In genomic region chr4:95107635-95108034, GRCh38 we compare ENCODE assay signal across 19 cellular contexts.
DNase-seq lines count a peak whose midpoint lies in the region; ATAC-seq and TF ChIP-seq lines count a peak whose summit lies in the region.
"Had no signal": no experiment of that assay in that cellular context is flagged by ENCODE, and none has a peak within 500 bp of the region (broad histone marks: within the 10 kb centered on the region; RNA-seq: fewer than 3 reads in every experiment).

No MANE protein-coding gene starts in this region.

- TF ChIP-seq CTCF in cardiac fibroblast (IDR thresholded peaks at IDR 0.05; ENCODE audit: low read depth, low read length) = no peak

- intact Hi-C loops in activated CD4-positive, alpha-beta T cell treated with anti-CD3 and anti-CD28 coated beads for 36 hours (cut with DNase I, micrococcal nuclease) = no loop called here

- no peaks in the 10 kb centered on the region for H3K9me3 Mint-ChIP-seq in activated CD4-positive, alpha-beta T cell treated with anti-CD3 and anti-CD28 coated beads for 36 hours (ENCODE audit: low read depth)
- H3K9me3 Mint-ChIP-seq: activated B cell treated with CpG ODN at 0.5 μM for 24 hours; activated T-helper 2 cell treated with anti-CD3 and anti-CD28 coated beads, Interferon-gamma antibody, Interleukin-2, Interleukin-4, amounts not matched to agents 10 μg/mL and 5 μg/mL and 100 μg/mL, durations not matched to agents 14 hours and 24 hours and 36 hours had no signal

- H3K4me1 Mint-ChIP-seq in activated CD4-positive, alpha-beta T cell treated with anti-CD3 and anti-CD28 coated beads for 36 hours = no peaks in the 10 kb centered on the region
- H3K4me1 Mint-ChIP-seq: activated B cell treated with CpG ODN at 0.5 μM for 24 hours had no signal

- POLR2A ChIA-PET in activated CD4-positive, alpha-beta T cell treated with anti-CD3 and anti-CD28 coated beads for 36 hours (lab: Charles Lee) = no interaction called here

- H3K4me3 Mint-ChIP-seq in activated CD4-positive, alpha-beta T cell treated with anti-CD3 and anti-CD28 coated beads for 36 hours = no peak overlapping the region
- H3K4me3 Mint-ChIP-seq: activated B cell treated with CpG ODN at 0.5 μM for 24 hours had no signal

- H3K36me3 Mint-ChIP-seq in activated CD4-positive, alpha-beta T cell treated with anti-CD3 and anti-CD28 coated beads for 36 hours (ENCODE audit: low read depth) = no peaks in the 10 kb centered on the region

- DNase-seq in AG20443 (ENCODE audit: low spot score) (peak; percentile 18), M059J (ENCODE audit: low read depth) (peak; percentile 17), cardiac fibroblast (ENCODE audit: low read depth in 2 of 2) (peak; percentile 32 to 64), lung microvascular endothelial cell (ENCODE audit: low read depth in 2 of 2) (peak; percentile 23 to 42), NCI-H2081 (lab: John Stamatoyannopoulos, UW) (no peak)
- no peak for DNase-seq in activated CD8-positive, alpha-beta memory T cell treated with anti-CD3 and anti-CD28 coated beads, Interleukin-2, amount 50 U/mL, for 48 hours
- DNase-seq in activated CD4-positive, alpha-beta T cell treated with anti-CD3 and anti-CD28 coated beads for 36 hours = no peak
- DNase-seq: activated B cell treated with CpG ODN at 0.5 μM for 24 hours; NCI-H1048; NCI-H2171; Peyer's patch; stimulated activated CD4-positive, alpha-beta T cell treated with anti-CD3 and anti-CD28 coated beads, Interleukin-4, amount 100 ng/mL, for 4 hours; T-helper 1 cell had no signal

- no peak for ATAC-seq in activated CD4-positive, alpha-beta T cell treated with anti-CD3 and anti-CD28 coated beads for 36 hours
- no peak for ATAC-seq in HG03432 (IDR thresholded peaks at IDR 0.05; ENCODE audit: unreplicated experiment)

- H3K27me3 Mint-ChIP-seq in activated CD4-positive, alpha-beta T cell treated with anti-CD3 and anti-CD28 coated beads for 36 hours = peaks cover 3% of the 10 kb centered on the region

- CTCF ChIA-PET in activated CD4-positive, alpha-beta T cell treated with anti-CD3 and anti-CD28 coated beads for 36 hours (lab: Charles Lee) = no interaction called here

- no peak overlapping the region for H3K4me3 ChIP-seq in cardiac fibroblast (replicated peaks in 1 of 2; ENCODE audit: low read depth in 2 of 2, low read length in 2 of 2)
- H3K4me3 ChIP-seq: adrenal gland; BLaER1 treated with 17β-estradiol and CSF1 and Interleukin-3, amounts not matched to agents 10 nM and 100 nM; Peyer's patch; skin epidermis; thoracic aorta had no signal

- H3K27ac Mint-ChIP-seq in activated CD4-positive, alpha-beta T cell treated with anti-CD3 and anti-CD28 coated beads for 36 hours = no peak overlapping the region
- H3K27ac Mint-ChIP-seq: activated B cell treated with CpG ODN at 0.5 μM for 24 hours; activated T-helper 2 cell treated with anti-CD3 and anti-CD28 coated beads, Interferon-gamma antibody, Interleukin-2, Interleukin-4, amounts not matched to agents 10 μg/mL and 5 μg/mL and 100 μg/mL, durations not matched to agents 14 hours and 24 hours and 36 hours had no signal

Comparison
In these comparisons a context has a peak if more than half of its experiments do, and no peak if none do; other contexts are left out.
1. DNase-seq: peak in AG20443 (single experiment), M059J (single experiment), cardiac fibroblast (2 of 2) and lung microvascular endothelial cell (2 of 2); none in activated CD8-positive, alpha-beta memory T cell treated with anti-CD3 and anti-CD28 coated beads, Interleukin-2, amount 50 U/mL, for 48 hours (single experiment), activated CD4-positive, alpha-beta T cell treated with anti-CD3 and anti-CD28 coated beads for 36 hours (single experiment) and NCI-H2081 (0 of 2).